Comparison of ENCODE assay signal across 1 cellular context in genomic region chr15:65512189-65512588, GRCh38.
TF ChIP-seq lines count a peak whose summit lies in the region.

No MANE protein-coding gene starts in this region.

TF ChIP-seq in K562, 482 proteins besides CTCF, POLR2A, EP300 and RAD21 (continued from another document):
- TF ChIP-seq ETS1 (conservative IDR thresholded peaks at IDR 0.05; ENCODE audit: control insufficient read depth, low read depth, low read length) = no peak
- peak; percentile 40; the same call in 1 of the 2 replicates for TF ChIP-seq PTTG1 (tag; IDR thresholded peaks at IDR 0.05; ENCODE audit: low read depth)
- no peak for TF ChIP-seq TRIM25 (IDR thresholded peaks at IDR 0.05; ENCODE audit: borderline replicate concordance)
- TF ChIP-seq, protein P1, sequence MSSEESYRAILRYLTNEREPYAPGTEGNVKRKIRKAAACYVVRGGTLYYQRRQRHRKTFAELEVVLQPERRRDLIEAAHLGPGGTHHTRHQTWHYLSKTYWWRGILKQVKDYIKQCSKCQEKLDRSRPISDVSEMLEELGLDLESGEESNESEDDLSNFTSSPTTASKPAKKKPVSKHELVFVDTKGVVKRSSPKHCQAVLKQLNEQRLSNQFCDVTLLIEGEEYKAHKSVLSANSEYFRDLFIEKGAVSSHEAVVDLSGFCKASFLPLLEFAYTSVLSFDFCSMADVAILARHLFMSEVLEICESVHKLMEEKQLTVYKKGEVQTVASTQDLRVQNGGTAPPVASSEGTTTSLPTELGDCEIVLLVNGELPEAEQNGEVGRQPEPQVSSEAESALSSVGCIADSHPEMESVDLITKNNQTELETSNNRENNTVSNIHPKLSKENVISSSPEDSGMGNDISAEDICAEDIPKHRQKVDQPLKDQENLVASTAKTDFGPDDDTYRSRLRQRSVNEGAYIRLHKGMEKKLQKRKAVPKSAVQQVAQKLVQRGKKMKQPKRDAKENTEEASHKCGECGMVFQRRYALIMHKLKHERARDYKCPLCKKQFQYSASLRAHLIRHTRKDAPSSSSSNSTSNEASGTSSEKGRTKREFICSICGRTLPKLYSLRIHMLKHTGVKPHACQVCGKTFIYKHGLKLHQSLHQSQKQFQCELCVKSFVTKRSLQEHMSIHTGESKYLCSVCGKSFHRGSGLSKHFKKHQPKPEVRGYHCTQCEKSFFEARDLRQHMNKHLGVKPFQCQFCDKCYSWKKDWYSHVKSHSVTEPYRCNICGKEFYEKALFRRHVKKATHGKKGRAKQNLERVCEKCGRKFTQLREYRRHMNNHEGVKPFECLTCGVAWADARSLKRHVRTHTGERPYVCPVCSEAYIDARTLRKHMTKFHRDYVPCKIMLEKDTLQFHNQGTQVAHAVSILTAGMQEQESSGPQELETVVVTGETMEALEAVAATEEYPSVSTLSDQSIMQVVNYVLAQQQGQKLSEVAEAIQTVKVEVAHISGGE (CRISPR knock-in tag; IDR thresholded peaks at IDR 0.05) = 0 out of 6 replicates have a peak, but pooled peaks of 1 of the 3 experiments have one; percentile 3
- no peak for TF ChIP-seq PHF21A (IDR thresholded peaks at IDR 0.05; ENCODE audit: borderline replicate concordance, low read depth)
- no peak for TF ChIP-seq NR4A1 (CRISPR knock-in tag; IDR thresholded peaks at IDR 0.05)
- TF ChIP-seq NR4A1 (tag; IDR thresholded peaks at IDR 0.05) = 0 out of 2 replicates have a peak, but pooled peaks have one; percentile 51
- TF ChIP-seq ZNF740 (CRISPR knock-in tag; IDR thresholded peaks at IDR 0.05) = no peak
- TF ChIP-seq ZNF740 (tag; IDR thresholded peaks at IDR 0.05) = 0 out of 4 replicates have a peak, but pooled peaks of 1 of the 2 experiments have one; percentile 32
- TF ChIP-seq, protein P2, sequence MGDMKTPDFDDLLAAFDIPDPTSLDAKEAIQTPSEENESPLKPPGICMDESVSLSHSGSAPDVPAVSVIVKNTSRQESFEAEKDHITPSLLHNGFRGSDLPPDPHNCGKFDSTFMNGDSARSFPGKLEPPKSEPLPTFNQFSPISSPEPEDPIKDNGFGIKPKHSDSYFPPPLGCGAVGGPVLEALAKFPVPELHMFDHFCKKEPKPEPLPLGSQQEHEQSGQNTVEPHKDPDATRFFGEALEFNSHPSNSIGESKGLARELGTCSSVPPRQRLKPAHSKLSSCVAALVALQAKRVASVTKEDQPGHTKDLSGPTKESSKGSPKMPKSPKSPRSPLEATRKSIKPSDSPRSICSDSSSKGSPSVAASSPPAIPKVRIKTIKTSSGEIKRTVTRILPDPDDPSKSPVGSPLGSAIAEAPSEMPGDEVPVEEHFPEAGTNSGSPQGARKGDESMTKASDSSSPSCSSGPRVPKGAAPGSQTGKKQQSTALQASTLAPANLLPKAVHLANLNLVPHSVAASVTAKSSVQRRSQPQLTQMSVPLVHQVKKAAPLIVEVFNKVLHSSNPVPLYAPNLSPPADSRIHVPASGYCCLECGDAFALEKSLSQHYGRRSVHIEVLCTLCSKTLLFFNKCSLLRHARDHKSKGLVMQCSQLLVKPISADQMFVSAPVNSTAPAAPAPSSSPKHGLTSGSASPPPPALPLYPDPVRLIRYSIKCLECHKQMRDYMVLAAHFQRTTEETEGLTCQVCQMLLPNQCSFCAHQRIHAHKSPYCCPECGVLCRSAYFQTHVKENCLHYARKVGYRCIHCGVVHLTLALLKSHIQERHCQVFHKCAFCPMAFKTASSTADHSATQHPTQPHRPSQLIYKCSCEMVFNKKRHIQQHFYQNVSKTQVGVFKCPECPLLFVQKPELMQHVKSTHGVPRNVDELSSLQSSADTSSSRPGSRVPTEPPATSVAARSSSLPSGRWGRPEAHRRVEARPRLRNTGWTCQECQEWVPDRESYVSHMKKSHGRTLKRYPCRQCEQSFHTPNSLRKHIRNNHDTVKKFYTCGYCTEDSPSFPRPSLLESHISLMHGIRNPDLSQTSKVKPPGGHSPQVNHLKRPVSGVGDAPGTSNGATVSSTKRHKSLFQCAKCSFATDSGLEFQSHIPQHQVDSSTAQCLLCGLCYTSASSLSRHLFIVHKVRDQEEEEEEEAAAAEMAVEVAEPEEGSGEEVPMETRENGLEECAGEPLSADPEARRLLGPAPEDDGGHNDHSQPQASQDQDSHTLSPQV (IDR thresholded peaks at IDR 0.05) = peak; percentile 70
- TF ChIP-seq CREB3 (tag; conservative IDR thresholded peaks at IDR 0.05; ENCODE audit: low read depth) = peak; percentile 77; the same call in 1 of the 2 replicates
- TF ChIP-seq CUX1 (CRISPR knock-in tag; IDR thresholded peaks at IDR 0.05) = no peak
- no peak for TF ChIP-seq NR2C1 (IDR thresholded peaks at IDR 0.05)
- TF ChIP-seq NR2C1 (tag; IDR thresholded peaks at IDR 0.05) = 0 out of 2 replicates have a peak, but pooled peaks have one; percentile 43
- no peak for TF ChIP-seq SMARCE1 (IDR thresholded peaks at IDR 0.05)
- TF ChIP-seq SAP30 (IDR thresholded peaks at IDR 0.05; ENCODE audit: borderline replicate concordance, insufficient read depth, low read depth, low read length, poor library complexity, severe bottlenecking) = no peak
- peak; percentile 53; the same call in 1 of the 2 replicates for TF ChIP-seq ATF4 (CRISPR knock-in tag; IDR thresholded peaks at IDR 0.05)
- no peak for TF ChIP-seq ZFP91 (CRISPR knock-in tag; IDR thresholded peaks at IDR 0.05)
- TF ChIP-seq NCOR1 (IDR thresholded peaks at IDR 0.05) = 0 out of 2 replicates have a peak, but pooled peaks have one; percentile 23
- TF ChIP-seq EHMT2 (IDR thresholded peaks at IDR 0.05) = 0 out of 2 replicates have a peak, but pooled peaks have one; percentile 32
- 0 out of 2 replicates have a peak, but pooled peaks have one; percentile 42 for TF ChIP-seq ZBTB17 (CRISPR knock-in tag; IDR thresholded peaks at IDR 0.05)
